In the genomic region with DNA sequence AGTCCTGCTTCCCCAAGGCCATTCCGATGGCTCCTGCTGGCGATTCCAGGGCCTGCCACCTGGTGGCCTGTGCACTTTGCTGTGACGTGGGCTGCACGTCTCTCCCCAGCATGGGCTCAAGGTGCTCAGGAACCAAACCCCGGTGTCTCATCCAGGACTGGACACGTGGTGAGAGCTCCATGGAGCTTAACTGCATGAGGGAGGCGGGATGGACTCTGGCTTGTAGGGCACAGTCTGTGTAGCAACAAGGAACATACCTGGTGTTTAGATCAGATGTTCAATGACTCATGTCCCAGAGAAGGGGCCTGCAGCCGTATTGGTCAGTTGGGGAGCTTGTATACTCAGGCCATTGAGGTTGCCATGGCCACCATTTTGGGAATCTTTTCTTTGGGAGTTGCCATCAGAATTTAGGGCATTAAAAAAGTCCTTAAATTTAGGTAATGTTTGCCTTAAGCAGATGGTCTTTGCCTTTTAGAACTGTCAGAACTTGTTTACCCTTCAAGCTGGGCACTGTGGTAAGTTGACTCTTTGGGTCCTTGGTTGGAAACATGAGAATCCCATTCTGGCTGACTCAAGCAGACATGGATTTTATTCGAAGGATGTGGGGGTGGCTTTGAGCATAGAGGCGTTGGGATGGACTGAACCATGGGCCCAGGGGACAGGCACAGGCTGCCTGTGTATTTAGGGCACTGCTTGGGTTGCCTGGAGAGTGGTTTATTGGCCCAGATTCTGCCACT, we compare ENCODE assay signal across 1 cellular context.
TF ChIP-seq lines count a peak whose summit lies in the region.

No MANE protein-coding gene starts in this region.

TF ChIP-seq in HepG2, 621 proteins besides CTCF, POLR2A, EP300 and RAD21 (continued from another document and continues in another):
- TF ChIP-seq ARHGAP35 (CRISPR knock-in tag; IDR thresholded peaks at IDR 0.05; ENCODE audit: borderline replicate concordance) (0 out of 2 replicates have a peak, but pooled peaks have one; percentile 52), IRF1 (CRISPR knock-in tag; IDR thresholded peaks at IDR 0.05; ENCODE audit: low read depth) (peak; percentile 90; the same call in 1 of the 2 replicates), KLF9 (CRISPR knock-in tag; IDR thresholded peaks at IDR 0.05; ENCODE audit: low read depth) (peak; percentile 82; the same call in 1 of the 2 replicates), ZNF749 (CRISPR knock-in tag; IDR thresholded peaks at IDR 0.05; ENCODE audit: borderline replicate concordance) (peak; percentile 86; the same call in 1 of the 2 replicates), ZNF143 (CRISPR knock-in tag; IDR thresholded peaks at IDR 0.05) (peak; percentile 62), PHF21A (CRISPR knock-in tag; IDR thresholded peaks at IDR 0.05) (peak; percentile 85), SMYD3 (CRISPR knock-in tag; IDR thresholded peaks at IDR 0.05) (0 out of 2 replicates have a peak, but pooled peaks have one; percentile 58), MED8 (CRISPR knock-in tag; IDR thresholded peaks at IDR 0.05; ENCODE audit: insufficient replicate concordance) (peak; percentile 71), REST (IDR thresholded peaks at IDR 0.05; ENCODE audit: borderline replicate concordance in 1 of 2, low read depth in 1 of 2, low read length in 2 of 2) (peak in 1 of 2 experiments; percentile 60; a peak in 1 of 4 replicates), DR1 (CRISPR knock-in tag; IDR thresholded peaks at IDR 0.05) (peak; percentile 24; the same call in 1 of the 2 replicates), ZNF616 (CRISPR knock-in tag; IDR thresholded peaks at IDR 0.05; ENCODE audit: low read depth) (no peak), FOXK1 (CRISPR knock-in tag; IDR thresholded peaks at IDR 0.05; ENCODE audit: borderline replicate concordance, low read depth) (peak; percentile 95), XRCC5 (optimal IDR thresholded peaks at IDR 0.05; ENCODE audit: low read length) (peak; percentile 83), ZBTB38 (CRISPR knock-in tag; IDR thresholded peaks at IDR 0.05) (peak; percentile 99), MAX (IDR thresholded peaks at IDR 0.05) (peak; percentile 100), TP53 (CRISPR knock-in tag; conservative IDR thresholded peaks at IDR 0.05) (no peak), ZNF124 (CRISPR knock-in tag; IDR thresholded peaks at IDR 0.05) (peak; percentile 67), ZHX1 (CRISPR knock-in tag; IDR thresholded peaks at IDR 0.05; ENCODE audit: low read depth) (peak; percentile 82; the same call in 1 of the 2 replicates), FOXM1 (CRISPR knock-in tag; IDR thresholded peaks at IDR 0.05) (no peak), ZBTB8A (CRISPR knock-in tag; IDR thresholded peaks at IDR 0.05; ENCODE audit: borderline replicate concordance, low read depth) (no peak), ZSCAN20 (CRISPR knock-in tag; IDR thresholded peaks at IDR 0.05; ENCODE audit: borderline replicate concordance) (0 out of 2 replicates have a peak, but pooled peaks have one; percentile 51)
- TF ChIP-seq, protein P1, sequence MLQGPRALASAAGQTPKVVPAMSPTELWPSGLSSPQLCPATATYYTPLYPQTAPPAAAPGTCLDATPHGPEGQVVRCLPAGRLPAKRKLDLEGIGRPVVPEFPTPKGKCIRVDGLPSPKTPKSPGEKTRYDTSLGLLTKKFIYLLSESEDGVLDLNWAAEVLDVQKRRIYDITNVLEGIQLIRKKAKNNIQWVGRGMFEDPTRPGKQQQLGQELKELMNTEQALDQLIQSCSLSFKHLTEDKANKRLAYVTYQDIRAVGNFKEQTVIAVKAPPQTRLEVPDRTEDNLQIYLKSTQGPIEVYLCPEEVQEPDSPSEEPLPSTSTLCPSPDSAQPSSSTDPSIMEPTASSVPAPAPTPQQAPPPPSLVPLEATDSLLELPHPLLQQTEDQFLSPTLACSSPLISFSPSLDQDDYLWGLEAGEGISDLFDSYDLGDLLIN (CRISPR knock-in tag; IDR thresholded peaks at IDR 0.05; ENCODE audit: borderline replicate concordance), result peak; percentile 49; the same call in 1 of the 2 replicates
- TF ChIP-seq, protein P2, sequence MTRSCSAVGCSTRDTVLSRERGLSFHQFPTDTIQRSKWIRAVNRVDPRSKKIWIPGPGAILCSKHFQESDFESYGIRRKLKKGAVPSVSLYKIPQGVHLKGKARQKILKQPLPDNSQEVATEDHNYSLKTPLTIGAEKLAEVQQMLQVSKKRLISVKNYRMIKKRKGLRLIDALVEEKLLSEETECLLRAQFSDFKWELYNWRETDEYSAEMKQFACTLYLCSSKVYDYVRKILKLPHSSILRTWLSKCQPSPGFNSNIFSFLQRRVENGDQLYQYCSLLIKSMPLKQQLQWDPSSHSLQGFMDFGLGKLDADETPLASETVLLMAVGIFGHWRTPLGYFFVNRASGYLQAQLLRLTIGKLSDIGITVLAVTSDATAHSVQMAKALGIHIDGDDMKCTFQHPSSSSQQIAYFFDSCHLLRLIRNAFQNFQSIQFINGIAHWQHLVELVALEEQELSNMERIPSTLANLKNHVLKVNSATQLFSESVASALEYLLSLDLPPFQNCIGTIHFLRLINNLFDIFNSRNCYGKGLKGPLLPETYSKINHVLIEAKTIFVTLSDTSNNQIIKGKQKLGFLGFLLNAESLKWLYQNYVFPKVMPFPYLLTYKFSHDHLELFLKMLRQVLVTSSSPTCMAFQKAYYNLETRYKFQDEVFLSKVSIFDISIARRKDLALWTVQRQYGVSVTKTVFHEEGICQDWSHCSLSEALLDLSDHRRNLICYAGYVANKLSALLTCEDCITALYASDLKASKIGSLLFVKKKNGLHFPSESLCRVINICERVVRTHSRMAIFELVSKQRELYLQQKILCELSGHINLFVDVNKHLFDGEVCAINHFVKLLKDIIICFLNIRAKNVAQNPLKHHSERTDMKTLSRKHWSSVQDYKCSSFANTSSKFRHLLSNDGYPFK (CRISPR knock-in tag; IDR thresholded peaks at IDR 0.05; ENCODE audit: borderline replicate concordance), result peak; percentile 87; the same call in 1 of the 2 replicates
- TF ChIP-seq, protein P3, sequence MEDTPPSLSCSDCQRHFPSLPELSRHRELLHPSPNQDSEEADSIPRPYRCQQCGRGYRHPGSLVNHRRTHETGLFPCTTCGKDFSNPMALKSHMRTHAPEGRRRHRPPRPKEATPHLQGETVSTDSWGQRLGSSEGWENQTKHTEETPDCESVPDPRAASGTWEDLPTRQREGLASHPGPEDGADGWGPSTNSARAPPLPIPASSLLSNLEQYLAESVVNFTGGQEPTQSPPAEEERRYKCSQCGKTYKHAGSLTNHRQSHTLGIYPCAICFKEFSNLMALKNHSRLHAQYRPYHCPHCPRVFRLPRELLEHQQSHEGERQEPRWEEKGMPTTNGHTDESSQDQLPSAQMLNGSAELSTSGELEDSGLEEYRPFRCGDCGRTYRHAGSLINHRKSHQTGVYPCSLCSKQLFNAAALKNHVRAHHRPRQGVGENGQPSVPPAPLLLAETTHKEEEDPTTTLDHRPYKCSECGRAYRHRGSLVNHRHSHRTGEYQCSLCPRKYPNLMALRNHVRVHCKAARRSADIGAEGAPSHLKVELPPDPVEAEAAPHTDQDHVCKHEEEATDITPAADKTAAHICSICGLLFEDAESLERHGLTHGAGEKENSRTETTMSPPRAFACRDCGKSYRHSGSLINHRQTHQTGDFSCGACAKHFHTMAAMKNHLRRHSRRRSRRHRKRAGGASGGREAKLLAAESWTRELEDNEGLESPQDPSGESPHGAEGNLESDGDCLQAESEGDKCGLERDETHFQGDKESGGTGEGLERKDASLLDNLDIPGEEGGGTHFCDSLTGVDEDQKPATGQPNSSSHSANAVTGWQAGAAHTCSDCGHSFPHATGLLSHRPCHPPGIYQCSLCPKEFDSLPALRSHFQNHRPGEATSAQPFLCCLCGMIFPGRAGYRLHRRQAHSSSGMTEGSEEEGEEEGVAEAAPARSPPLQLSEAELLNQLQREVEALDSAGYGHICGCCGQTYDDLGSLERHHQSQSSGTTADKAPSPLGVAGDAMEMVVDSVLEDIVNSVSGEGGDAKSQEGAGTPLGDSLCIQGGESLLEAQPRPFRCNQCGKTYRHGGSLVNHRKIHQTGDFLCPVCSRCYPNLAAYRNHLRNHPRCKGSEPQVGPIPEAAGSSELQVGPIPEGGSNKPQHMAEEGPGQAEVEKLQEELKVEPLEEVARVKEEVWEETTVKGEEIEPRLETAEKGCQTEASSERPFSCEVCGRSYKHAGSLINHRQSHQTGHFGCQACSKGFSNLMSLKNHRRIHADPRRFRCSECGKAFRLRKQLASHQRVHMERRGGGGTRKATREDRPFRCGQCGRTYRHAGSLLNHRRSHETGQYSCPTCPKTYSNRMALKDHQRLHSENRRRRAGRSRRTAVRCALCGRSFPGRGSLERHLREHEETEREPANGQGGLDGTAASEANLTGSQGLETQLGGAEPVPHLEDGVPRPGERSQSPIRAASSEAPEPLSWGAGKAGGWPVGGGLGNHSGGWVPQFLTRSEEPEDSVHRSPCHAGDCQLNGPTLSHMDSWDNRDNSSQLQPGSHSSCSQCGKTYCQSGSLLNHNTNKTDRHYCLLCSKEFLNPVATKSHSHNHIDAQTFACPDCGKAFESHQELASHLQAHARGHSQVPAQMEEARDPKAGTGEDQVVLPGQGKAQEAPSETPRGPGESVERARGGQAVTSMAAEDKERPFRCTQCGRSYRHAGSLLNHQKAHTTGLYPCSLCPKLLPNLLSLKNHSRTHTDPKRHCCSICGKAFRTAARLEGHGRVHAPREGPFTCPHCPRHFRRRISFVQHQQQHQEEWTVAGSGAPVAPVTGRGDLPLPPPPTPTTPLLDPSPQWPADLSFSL (CRISPR knock-in tag; IDR thresholded peaks at IDR 0.05), result peak; percentile 36; the same call in 1 of the 2 replicates
